23 cellular contexts compared by ENCODE assay signal in genomic region chr6:134951494-134952263, GRCh38. TPM values are rescaled to one million over a fixed set of nuclear protein-coding genes. Genes with fewer than 3 reads are reported as not detected.
A peak's percentile ranks its signal among the peaks of the same experiment; 100 is the strongest.
DNase-seq lines count a peak whose midpoint lies in the region; ATAC-seq and TF ChIP-seq lines count a peak whose summit lies in the region.
"Had no signal": no experiment of that assay in that cellular context is flagged by ENCODE, and none has a peak within 500 bp of the region (broad histone marks: within the 10 kb centered on the region; RNA-seq: fewer than 3 reads in every experiment).

No MANE protein-coding gene starts in this region.

- WGBS in right lobe of liver (ENCODE audit: insufficient coverage, low coverage, low lambda C conversion rate, missing lambda C conversion rate) = 32% methylated on average over 13 of the region's 13 CpGs

- peak overlapping the region; percentile 19 for H3K27ac Mint-ChIP-seq in activated T-helper 1 cell treated with anti-CD3 and anti-CD28 coated beads, Interleukin-12 subunit alpha, Interleukin-12 subunit beta, Interleukin-2, Interleukin-4 antibody, amounts not matched to agents 30 ng/mL and 10 ng/mL and 1 ng/mL, durations not matched to agents 14 hours and 24 hours and 36 hours
- H3K27ac Mint-ChIP-seq: CD4-positive, alpha-beta T cell; HFFc6 had no signal

- no peaks in the 10 kb centered on the region for H3K27me3 ChIP-seq in right lobe of liver
- H3K27me3 ChIP-seq: BE2C; BLaER1 treated with 17β-estradiol and CSF1 and Interleukin-3, amounts not matched to agents 10 nM and 100 nM had no signal

- H3K4me1 Mint-ChIP-seq in activated T-helper 1 cell treated with anti-CD3 and anti-CD28 coated beads, Interleukin-12 subunit alpha, Interleukin-12 subunit beta, Interleukin-2, Interleukin-4 antibody, amounts not matched to agents 30 ng/mL and 10 ng/mL and 1 ng/mL, durations not matched to agents 14 hours and 24 hours and 36 hours (ENCODE audit: low read depth) = peaks cover 7% of the 10 kb centered on the region
- H3K4me1 Mint-ChIP-seq: CD14-positive monocyte; CD8-positive, alpha-beta memory T cell had no signal

- no peaks in the 10 kb centered on the region for H3K9me3 ChIP-seq in right lobe of liver
- H3K9me3 ChIP-seq: BE2C, HAP-1 had no signal

- H3K4me3 Mint-ChIP-seq in activated T-helper 1 cell treated with anti-CD3 and anti-CD28 coated beads, Interleukin-12 subunit alpha, Interleukin-12 subunit beta, Interleukin-2, Interleukin-4 antibody, amounts not matched to agents 30 ng/mL and 10 ng/mL and 1 ng/mL, durations not matched to agents 14 hours and 24 hours and 36 hours = no peak overlapping the region
- H3K4me3 Mint-ChIP-seq: CD14-positive monocyte; CD4-positive, alpha-beta T cell; HFFc6 had no signal

- peaks cover 0 to 27% (median 13%) of the 10 kb centered on the region in 4 donors for H3K4me1 ChIP-seq in right lobe of liver
- H3K4me1 ChIP-seq: A549; BE2C; BLaER1 treated with 17β-estradiol and CSF1 and Interleukin-3, amounts not matched to agents 10 nM and 100 nM; HAP-1 had no signal

- no peaks in the 10 kb centered on the region for H3K27me3 Mint-ChIP-seq in activated T-helper 1 cell treated with anti-CD3 and anti-CD28 coated beads, Interleukin-12 subunit alpha, Interleukin-12 subunit beta, Interleukin-2, Interleukin-4 antibody, amounts not matched to agents 30 ng/mL and 10 ng/mL and 1 ng/mL, durations not matched to agents 14 hours and 24 hours and 36 hours (ENCODE audit: insufficient read depth)
- H3K27me3 Mint-ChIP-seq: CD4-positive, alpha-beta T cell had no signal

- intact Hi-C loops in activated T-helper 1 cell treated with anti-CD3 and anti-CD28 coated beads, Interleukin-12 subunit alpha, Interleukin-12 subunit beta, Interleukin-2, Interleukin-4 antibody, amounts not matched to agents 30 ng/mL and 10 ng/mL and 1 ng/mL, durations not matched to agents 14 hours and 24 hours and 36 hours (cut with micrococcal nuclease) = no loop called here
- intact Hi-C loops in right lobe of liver (cut with DNase I) = no loop called here

- peak overlapping the region in 2 of 3 donors; percentile 9 to 22 for H3K4me3 ChIP-seq in right lobe of liver
- H3K4me3 ChIP-seq: A549; BLaER1 treated with 17β-estradiol and CSF1 and Interleukin-3, amounts not matched to agents 10 nM and 100 nM; GM12878; HAP-1 had no signal

- peak; percentile 74 for ATAC-seq in left lobe of liver
- ATAC-seq in right lobe of liver = peak; percentile 62 to 78 (median 70)
- no peak for ATAC-seq in GM19351 (IDR thresholded peaks at IDR 0.05; ENCODE audit: unreplicated experiment)
- no peak for ATAC-seq in GM18873 (IDR thresholded peaks at IDR 0.05; ENCODE audit: low FRiP score, unreplicated experiment)
- ATAC-seq: A549, GM12878 had no signal

- DNase-seq in activated T-helper 1 cell treated with anti-CD3 and anti-CD28 coated beads, Interleukin-12 subunit alpha, Interleukin-12 subunit beta, Interleukin-2, Interleukin-4 antibody, amounts not matched to agents 30 ng/mL and 10 ng/mL and 1 ng/mL, durations not matched to agents 14 hours and 24 hours and 36 hours (ENCODE audit: low spot score) = no peak
- DNase-seq in left lobe of liver (ENCODE audit: low spot score) (peak; percentile 70), right lobe of liver (peak in 2 of 3 donors; percentile 27 to 74)
- DNase-seq in NK-92 treated with Interleukin-12 subunit alpha and Interleukin-12 subunit beta, amount 100 ng/mL, for 24 hours (lab: John Stamatoyannopoulos, UW) = no peak
- DNase-seq: 8988T; ACHN; AML-193; BE2C; CD4-positive, alpha-beta T cell; CD8-positive, alpha-beta memory T cell; DMS 273 treated with DMSO at 0.1 percent for 48 hours; DMS79; EL; GDM1; GOT3; HFFc6 had no signal

- no peaks in the 10 kb centered on the region for H3K9me3 Mint-ChIP-seq in activated T-helper 1 cell treated with anti-CD3 and anti-CD28 coated beads, Interleukin-12 subunit alpha, Interleukin-12 subunit beta, Interleukin-2, Interleukin-4 antibody, amounts not matched to agents 30 ng/mL and 10 ng/mL and 1 ng/mL, durations not matched to agents 14 hours and 24 hours and 36 hours
- H3K9me3 Mint-ChIP-seq: CD4-positive, alpha-beta T cell; CD8-positive, alpha-beta memory T cell; HFFc6 had no signal

- H3K27ac ChIP-seq in right lobe of liver = peak overlapping the region; percentile 44 to 94 (median 82)
- H3K27ac ChIP-seq: A549; BLaER1 treated with 17β-estradiol and CSF1 and Interleukin-3, amounts not matched to agents 10 nM and 100 nM had no signal

- no peaks in the 10 kb centered on the region for H3K36me3 Mint-ChIP-seq in activated T-helper 1 cell treated with anti-CD3 and anti-CD28 coated beads, Interleukin-12 subunit alpha, Interleukin-12 subunit beta, Interleukin-2, Interleukin-4 antibody, amounts not matched to agents 30 ng/mL and 10 ng/mL and 1 ng/mL, durations not matched to agents 14 hours and 24 hours and 36 hours (ENCODE audit: low read depth)
- H3K36me3 Mint-ChIP-seq: CD14-positive monocyte; CD8-positive, alpha-beta memory T cell had no signal

- H3K36me3 ChIP-seq in right lobe of liver = no peaks in the 10 kb centered on the region
- H3K36me3 ChIP-seq: BE2C, HAP-1 had no signal

- TF ChIP-seq CTCF in right lobe of liver (IDR thresholded peaks at IDR 0.05) = no peak

- no peak for TF ChIP-seq POLR2A in right lobe of liver (IDR thresholded peaks at IDR 0.05)

RNA-seq across cellular contexts. Expression of gene ALDH8A1, which starts 1.8 kb away (rescaled TPM):
- total RNA-seq in activated T-helper 1 cell treated with anti-CD3 and anti-CD28 coated beads, Interleukin-12 subunit alpha, Interleukin-12 subunit beta, Interleukin-2, Interleukin-4 antibody, amounts not matched to agents 30 ng/mL and 10 ng/mL and 1 ng/mL, durations not matched to agents 14 hours and 24 hours and 36 hours = 0.93 and 1.6 TPM in 2 replicates
- total RNA-seq in left lobe of liver (174 TPM), right lobe of liver (100 to 1,000 TPM in 4 of 6 experiments, 10 to 100 TPM in 2; 91.4 to 175 (median 166) TPM)
- total RNA-seq: HFFc6 had no signal

Comparison
In these comparisons a context has a peak if more than half of its experiments do, and no peak if none do; other contexts are left out.
1. DNase-seq: peak in left lobe of liver (single experiment) and right lobe of liver (2 of 3); none in activated T-helper 1 cell treated with anti-CD3 and anti-CD28 coated beads, Interleukin-12 subunit alpha, Interleukin-12 subunit beta, Interleukin-2, Interleukin-4 antibody, amounts not matched to agents 30 ng/mL and 10 ng/mL and 1 ng/mL, durations not matched to agents 14 hours and 24 hours and 36 hours (single experiment) and NK-92 treated with Interleukin-12 subunit alpha and Interleukin-12 subunit beta, amount 100 ng/mL, for 24 hours (single experiment).
2. ATAC-seq: peak in left lobe of liver (single experiment) and right lobe of liver (4 of 4); none in GM19351 (single experiment) and GM18873 (single experiment).
3. RNA of gene ALDH8A1, which starts 1.8 kb away (total RNA-seq): 174 TPM in left lobe of liver (single experiment) and 91.4 to 175 TPM in right lobe of liver; 0.93 to 1.6 TPM in activated T-helper 1 cell treated with anti-CD3 and anti-CD28 coated beads, Interleukin-12 subunit alpha, Interleukin-12 subunit beta, Interleukin-2, Interleukin-4 antibody, amounts not matched to agents 30 ng/mL and 10 ng/mL and 1 ng/mL, durations not matched to agents 14 hours and 24 hours and 36 hours; every median in the first group is over 10 times any median in the second.